In the genomic region with DNA sequence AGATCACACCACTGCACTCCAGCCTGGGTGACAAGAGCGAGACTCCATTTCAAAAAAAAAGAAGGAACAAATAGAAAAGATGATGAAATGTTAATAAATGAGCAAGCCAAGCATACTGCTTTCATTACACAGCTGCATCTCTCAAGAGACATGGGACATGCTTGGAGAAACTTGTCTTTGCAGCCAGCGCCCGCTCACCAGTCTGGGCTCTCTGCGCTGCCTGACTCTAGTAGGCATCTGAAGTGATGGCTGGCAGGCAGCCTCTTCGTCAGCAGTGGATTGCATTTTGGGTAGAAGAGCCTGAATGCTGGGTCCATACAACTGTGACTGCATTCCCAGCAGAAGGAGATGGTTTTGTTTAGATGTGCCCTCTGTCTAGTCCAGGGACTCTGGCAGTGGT, we compare ENCODE assay signal across 16 cellular contexts. TPM values are rescaled to one million over a fixed set of nuclear protein-coding genes. Genes with fewer than 3 reads are reported as not detected.
DNase-seq lines count a peak whose midpoint lies in the region; ATAC-seq and TF ChIP-seq lines count a peak whose summit lies in the region.
"Had no signal": no experiment of that assay in that cellular context is flagged by ENCODE, and none has a peak within 500 bp of the region (broad histone marks: within the 10 kb centered on the region; RNA-seq: fewer than 3 reads in every experiment).

No MANE protein-coding gene starts in this region.

- no peaks in the 10 kb centered on the region for H3K9me3 Mint-ChIP-seq in dendritic cell treated with granulocyte-macrophage colony-stimulating factor and Interleukin-4, amounts not matched to agents 40 ng/mL and 50 ng/mL, for 4 days
- H3K9me3 Mint-ChIP-seq: activated T-cell treated with anti-CD3 and anti-CD28 coated beads, Interleukin-2, amount 50 U/mL, for 4 hours; stimulated activated effector memory CD8-positive, alpha-beta T cell treated with anti-CD3 and anti-CD28 coated beads, Interleukin-12 subunit alpha, Interleukin-12 subunit beta, amount 100 ng/mL, for 72 hours; type B pancreatic cell had no signal

- H3K27ac ChIP-seq in HL-60 (replicated peaks) (peak overlapping the region; percentile 38; the same call in 1 of the 2 replicates), lower lobe of right lung (peak overlapping the region; percentile 32)
- H3K27ac ChIP-seq: SJCRH30 had no signal

- H3K4me3 ChIP-seq in HL-60 (replicated peaks; ENCODE audit: insufficient read depth, low read length) (no peak overlapping the region), lower lobe of right lung (no peak overlapping the region)
- H3K4me3 ChIP-seq: lung, sigmoid colon, SJCRH30 had no signal

- no peaks in the 10 kb centered on the region for H3K27me3 ChIP-seq in HL-60 (ENCODE audit: insufficient read depth, poor library complexity, severe bottlenecking)
- no peaks in the 10 kb centered on the region for H3K27me3 ChIP-seq in lower lobe of right lung (ENCODE audit: low read depth)
- H3K27me3 ChIP-seq: sigmoid colon had no signal

- ATAC-seq in lower lobe of right lung = peak; percentile 11 to 14
- ATAC-seq in HG02798 (IDR thresholded peaks at IDR 0.05; ENCODE audit: poor library complexity, unreplicated experiment) = no peak
- ATAC-seq in GM21367 (IDR thresholded peaks at IDR 0.05; ENCODE audit: unreplicated experiment) = no peak
- ATAC-seq: activated T-cell treated with anti-CD3 and anti-CD28 coated beads, Interleukin-2, amount 50 U/mL, for 4 hours had no signal

- H3K36me3 Mint-ChIP-seq in dendritic cell treated with granulocyte-macrophage colony-stimulating factor and Interleukin-4, amounts not matched to agents 40 ng/mL and 50 ng/mL, for 4 days (ENCODE audit: low read depth) = peaks cover 98% of the 10 kb centered on the region
- H3K36me3 Mint-ChIP-seq: type B pancreatic cell had no signal

- peaks cover 19% of the 10 kb centered on the region for H3K4me1 ChIP-seq in lower lobe of right lung

- H3K27me3 Mint-ChIP-seq in dendritic cell treated with granulocyte-macrophage colony-stimulating factor and Interleukin-4, amounts not matched to agents 40 ng/mL and 50 ng/mL, for 4 days = no peaks in the 10 kb centered on the region

- H3K4me3 Mint-ChIP-seq in dendritic cell treated with granulocyte-macrophage colony-stimulating factor and Interleukin-4, amounts not matched to agents 40 ng/mL and 50 ng/mL, for 4 days = peak overlapping the region; percentile 33
- H3K4me3 Mint-ChIP-seq: activated T-cell treated with anti-CD3 and anti-CD28 coated beads, Interleukin-2, amount 50 U/mL, for 4 hours; stimulated activated effector memory CD8-positive, alpha-beta T cell treated with anti-CD3 and anti-CD28 coated beads, Interleukin-12 subunit alpha, Interleukin-12 subunit beta, amount 100 ng/mL, for 72 hours; type B pancreatic cell had no signal

- H3K9me3 ChIP-seq in lower lobe of right lung = no peaks in the 10 kb centered on the region
- H3K9me3 ChIP-seq: sigmoid colon, SJCRH30 had no signal

- intact Hi-C loops in dendritic cell treated with granulocyte-macrophage colony-stimulating factor and Interleukin-4, amounts not matched to agents 40 ng/mL and 50 ng/mL, for 4 days (cut with micrococcal nuclease) = no loop called here
- intact Hi-C loops in lower lobe of right lung (cut with DNase I) = no loop called here

- peak overlapping the region; percentile 81 for H3K27ac Mint-ChIP-seq in dendritic cell treated with granulocyte-macrophage colony-stimulating factor and Interleukin-4, amounts not matched to agents 40 ng/mL and 50 ng/mL, for 4 days
- H3K27ac Mint-ChIP-seq: stimulated activated effector memory CD8-positive, alpha-beta T cell treated with anti-CD3 and anti-CD28 coated beads, Interleukin-12 subunit alpha, Interleukin-12 subunit beta, amount 100 ng/mL, for 72 hours; type B pancreatic cell had no signal

- peak; percentile 51 for DNase-seq in AG08395 (ENCODE audit: low spot score)
- DNase-seq in HL-60 (ENCODE audit: low read depth in 1 of 2, low spot score in 1 of 2) = no peak
- no peak for DNase-seq in lower lobe of right lung
- DNase-seq in GM13977 (ENCODE audit: low spot score) = no peak
- no peak for DNase-seq in kidney glomerular epithelial cell (lab: John Stamatoyannopoulos, UW)
- DNase-seq: activated CD4-positive, alpha-beta T cell treated with anti-CD3 and anti-CD28 coated beads, Interleukin-2, amount 50 U/mL, for 1 hour; activated T-cell treated with anti-CD3 and anti-CD28 coated beads, Interleukin-2, amount 50 U/mL, for 4 hours; amniotic stem cell; sigmoid colon; SJCRH30 had no signal

- H3K36me3 ChIP-seq in lower lobe of right lung = peaks cover 88% of the 10 kb centered on the region
- H3K36me3 ChIP-seq: SJCRH30 had no signal

- peaks cover 58% of the 10 kb centered on the region for H3K4me1 Mint-ChIP-seq in dendritic cell treated with granulocyte-macrophage colony-stimulating factor and Interleukin-4, amounts not matched to agents 40 ng/mL and 50 ng/mL, for 4 days (ENCODE audit: low read depth)

- no peak for TF ChIP-seq CTCF in HL-60 (IDR thresholded peaks at IDR 0.05; ENCODE audit: insufficient read depth, low read length)
- TF ChIP-seq CTCF in lower lobe of right lung (IDR thresholded peaks at IDR 0.05) = no peak
- no peak for TF ChIP-seq CTCF in GM13977 (IDR thresholded peaks at IDR 0.05; ENCODE audit: extremely low read depth, insufficient read depth, missing control alignments)

- in situ Hi-C loops in GM13977 (cut with MboI; ENCODE audit: low pct_unique_long_range_greater_than_20kb, low sequenced_read_pairs, unreplicated experiment) = no loop called here

RNA-seq across cellular contexts. Expression of a gene that starts 48.0 kb away (rescaled TPM):
- total RNA-seq in lower lobe of right lung = 48.5 TPM

RNA-seq across cellular contexts. Expression of a gene that starts 48.9 kb away (rescaled TPM):
- 20.2 TPM for total RNA-seq in lower lobe of right lung
- total RNA-seq: activated T-cell treated with anti-CD3 and anti-CD28 coated beads, Interleukin-2, amount 50 U/mL, for 4 hours; SJCRH30 had no signal

RNA-seq across cellular contexts. Expression of a gene that starts 49.1 kb away (rescaled TPM):
- total RNA-seq in lower lobe of right lung = 40.1 TPM

Comparison
In these comparisons a context has a peak if more than half of its experiments do, and no peak if none do; other contexts are left out.
1. ATAC-seq: peak in lower lobe of right lung (2 of 2); none in HG02798 (single experiment) and GM21367 (single experiment).